In the genomic region with DNA sequence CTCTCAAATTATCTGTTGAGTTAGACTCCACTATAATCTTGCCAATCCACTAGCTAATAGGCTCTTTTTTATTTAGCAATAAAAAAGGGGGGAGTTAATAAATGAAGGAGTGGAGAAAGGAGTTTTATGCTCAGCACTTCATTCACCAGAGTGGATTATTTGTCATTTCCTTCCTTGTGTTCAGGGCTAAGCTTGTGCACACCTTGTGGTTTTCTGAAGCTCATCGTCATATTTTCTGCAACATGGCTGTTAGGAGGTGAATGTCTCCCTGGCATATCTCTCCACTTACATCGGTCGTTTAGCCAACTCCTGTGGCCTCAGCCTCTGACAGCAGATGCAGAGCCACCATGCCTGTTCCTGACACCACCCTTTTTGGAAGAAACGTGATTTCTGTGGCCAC, we compare ENCODE assay signal across 17 cellular contexts.
"Had no signal": no experiment of that assay in that cellular context is flagged by ENCODE, and none has a peak within 500 bp of the region (broad histone marks: within the 10 kb centered on the region; RNA-seq: fewer than 3 reads in every experiment).

No MANE protein-coding gene starts in this region.

- H3K27me3 ChIP-seq: brain microvascular endothelial cell, esophagus squamous epithelium, left lung, spleen, upper lobe of right lung had no signal

- H3K4me1 ChIP-seq: esophagus squamous epithelium, left lung, spleen, upper lobe of right lung had no signal

- H3K27ac Mint-ChIP-seq: activated naive CD4-positive, alpha-beta T cell treated with anti-CD3 and anti-CD28 coated beads, Interleukin-2, amount 10 ng/mL, durations not matched to agents 7 days and 5 days; activated naive CD8-positive, alpha-beta T cell treated with anti-CD3 and anti-CD28 coated beads, Interleukin-2, amount 50 U/mL, for 24 hours; mesothelial cell of epicardium; natural killer cell treated with Interleukin-12 subunit alpha and Interleukin-12 subunit beta and Interleukin-15 and Interleukin-18, amount 100 ng/mL, for 72 hours; stimulated activated naive B cell treated with anti-CD40 and anti-IgM and Interleukin-4, amounts not matched to agents 10 μg/mL and 1 μg/mL and 100 μg/mL, for 72 hours had no signal

- H3K36me3 ChIP-seq: brain microvascular endothelial cell, esophagus squamous epithelium, left lung, spleen, thoracic aorta, upper lobe of right lung had no signal

- H3K27ac ChIP-seq: brain microvascular endothelial cell, esophagus squamous epithelium, left lung, spleen, thoracic aorta, upper lobe of right lung had no signal

- DNase-seq: activated CD4-positive, alpha-beta T cell treated with anti-CD3 and anti-CD28 coated beads, Interleukin-2, amount 50 U/mL, for 1 hour; activated CD8-positive, alpha-beta memory T cell treated with anti-CD3 and anti-CD28 coated beads, Interleukin-2, amount 50 U/mL, for 4 hours; activated T-cell treated with anti-CD3 and anti-CD28 coated beads, Interleukin-2, amount 50 U/mL, for 4 hours; effector CD4-positive, alpha-beta T cell; esophagus squamous epithelium; left lung; spleen; T1000; upper lobe of right lung had no signal

- ATAC-seq: activated CD4-positive, CD25-positive, alpha-beta regulatory T cell treated with anti-CD3 and anti-CD28 coated beads, Interleukin-2, amount 50 U/mL, for 24 hours; natural killer cell treated with Interleukin-12 subunit alpha and Interleukin-12 subunit beta and Interleukin-15 and Interleukin-18, amount 100 ng/mL, for 72 hours had no signal

- H3K27me3 Mint-ChIP-seq: activated naive CD4-positive, alpha-beta T cell treated with anti-CD3 and anti-CD28 coated beads, Interleukin-2, amount 10 ng/mL, durations not matched to agents 7 days and 5 days; activated naive CD8-positive, alpha-beta T cell treated with anti-CD3 and anti-CD28 coated beads, Interleukin-2, amount 50 U/mL, for 24 hours; natural killer cell treated with Interleukin-12 subunit alpha and Interleukin-12 subunit beta and Interleukin-15 and Interleukin-18, amount 100 ng/mL, for 72 hours; stimulated activated naive B cell treated with anti-CD40 and anti-IgM and Interleukin-4, amounts not matched to agents 10 μg/mL and 1 μg/mL and 100 μg/mL, for 72 hours had no signal

- H3K4me3 ChIP-seq: esophagus squamous epithelium, left lung, spleen, thoracic aorta, upper lobe of right lung had no signal

- H3K9me3 Mint-ChIP-seq: activated naive CD4-positive, alpha-beta T cell treated with anti-CD3 and anti-CD28 coated beads, Interleukin-2, amount 10 ng/mL, durations not matched to agents 7 days and 5 days; activated naive CD8-positive, alpha-beta T cell treated with anti-CD3 and anti-CD28 coated beads, Interleukin-2, amount 50 U/mL, for 24 hours; activated T-cell treated with anti-CD3 and anti-CD28 coated beads, Interleukin-2, amount 50 U/mL, for 4 hours; natural killer cell treated with Interleukin-12 subunit alpha and Interleukin-12 subunit beta and Interleukin-15 and Interleukin-18, amount 100 ng/mL, for 72 hours; stimulated activated naive B cell treated with anti-CD40 and anti-IgM and Interleukin-4, amounts not matched to agents 10 μg/mL and 1 μg/mL and 100 μg/mL, for 72 hours had no signal

- H3K36me3 Mint-ChIP-seq: activated naive CD4-positive, alpha-beta T cell treated with anti-CD3 and anti-CD28 coated beads, Interleukin-2, amount 10 ng/mL, durations not matched to agents 7 days and 5 days; natural killer cell treated with Interleukin-12 subunit alpha and Interleukin-12 subunit beta and Interleukin-15 and Interleukin-18, amount 100 ng/mL, for 72 hours; stimulated activated naive B cell treated with anti-CD40 and anti-IgM and Interleukin-4, amounts not matched to agents 10 μg/mL and 1 μg/mL and 100 μg/mL, for 72 hours had no signal

- H3K4me3 Mint-ChIP-seq: activated naive CD4-positive, alpha-beta T cell treated with anti-CD3 and anti-CD28 coated beads, Interleukin-2, amount 10 ng/mL, durations not matched to agents 7 days and 5 days; activated naive CD8-positive, alpha-beta T cell treated with anti-CD3 and anti-CD28 coated beads, Interleukin-2, amount 50 U/mL, for 24 hours; activated T-cell treated with anti-CD3 and anti-CD28 coated beads, Interleukin-2, amount 50 U/mL, for 4 hours; mesothelial cell of epicardium; natural killer cell treated with Interleukin-12 subunit alpha and Interleukin-12 subunit beta and Interleukin-15 and Interleukin-18, amount 100 ng/mL, for 72 hours; stimulated activated naive B cell treated with anti-CD40 and anti-IgM and Interleukin-4, amounts not matched to agents 10 μg/mL and 1 μg/mL and 100 μg/mL, for 72 hours had no signal

- H3K4me1 Mint-ChIP-seq: activated naive CD4-positive, alpha-beta T cell treated with anti-CD3 and anti-CD28 coated beads, Interleukin-2, amount 10 ng/mL, durations not matched to agents 7 days and 5 days; activated naive CD8-positive, alpha-beta T cell treated with anti-CD3 and anti-CD28 coated beads, Interleukin-2, amount 50 U/mL, for 24 hours; stimulated activated naive B cell treated with anti-CD40 and anti-IgM and Interleukin-4, amounts not matched to agents 10 μg/mL and 1 μg/mL and 100 μg/mL, for 72 hours had no signal

- H3K9me3 ChIP-seq: esophagus squamous epithelium, left lung, spleen, thoracic aorta, upper lobe of right lung had no signal
